10 cellular contexts compared by ENCODE assay signal in genomic region chr4:55560096-55560495, GRCh38. TPM values are rescaled to one million over a fixed set of nuclear protein-coding genes. Genes with fewer than 3 reads are reported as not detected.
"Had no signal": no experiment of that assay in that cellular context is flagged by ENCODE, and none has a peak within 500 bp of the region (broad histone marks: within the 10 kb centered on the region; RNA-seq: fewer than 3 reads in every experiment).

No MANE protein-coding gene starts in this region.

- ATAC-seq: HepG2 had no signal

- H3K27ac ChIP-seq: HL-60, KMS-11 had no signal

- H3K4me2 ChIP-seq: KMS-11 had no signal

- FAIRE-seq: HepG2, HTR-8/SVneo had no signal

- H3K9ac ChIP-seq: KMS-11 had no signal

- DNase-seq: IMR-90, KBM-7, KG1 had no signal

RNA-seq across cellular contexts. Expression of gene PDCL2, which starts 31.9 kb away (rescaled TPM):
- total RNA-seq: HepG2, HT-29, HT1080, IMR-90 had no signal
- polyA plus RNA-seq: HepG2, IgD-negative memory B cell, IMR-90 had no signal
